Comparison of ENCODE assay signal across 10 cellular contexts in the genomic region with DNA sequence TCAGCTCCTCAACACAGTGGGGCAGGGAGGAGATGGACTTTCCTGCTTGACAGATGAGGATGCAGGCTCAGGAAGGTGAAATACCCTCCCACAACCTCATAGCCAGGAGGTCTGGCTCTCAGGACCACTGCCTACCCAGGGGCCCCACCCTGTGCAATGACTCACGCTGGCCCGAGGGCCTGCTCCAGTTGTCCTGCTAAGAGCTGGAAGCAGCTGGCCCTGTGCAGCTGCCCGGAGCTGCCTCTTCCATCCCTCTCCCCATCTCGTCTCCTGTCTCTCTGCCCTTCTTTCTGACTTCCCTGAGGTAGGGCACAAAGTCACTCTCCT.
DNase-seq lines count a peak whose midpoint lies in the region; ATAC-seq and TF ChIP-seq lines count a peak whose summit lies in the region.
"Had no signal": no experiment of that assay in that cellular context is flagged by ENCODE, and none has a peak within 500 bp of the region (broad histone marks: within the 10 kb centered on the region; RNA-seq: fewer than 3 reads in every experiment).

No MANE protein-coding gene starts in this region.

- H3K27ac ChIP-seq in SJCRH30 (peak overlapping the region; percentile 62), sigmoid colon (peak overlapping the region; percentile 27 to 60 (median 48)), GM23338 (ENCODE audit: low read depth) (no peak overlapping the region)

- peaks cover 11% of the 10 kb centered on the region for H3K27me3 Mint-ChIP-seq in GM23338 (ENCODE audit: insufficient read depth, low read depth, poor library complexity)
- H3K27me3 Mint-ChIP-seq: activated CD4-positive, alpha-beta memory T cell treated with anti-CD3 and anti-CD28 coated beads for 36 hours had no signal

- no peaks in the 10 kb centered on the region for H3K27me3 ChIP-seq in SJCRH30
- no peaks in the 10 kb centered on the region for H3K27me3 ChIP-seq in sigmoid colon
- no peaks in the 10 kb centered on the region for H3K27me3 ChIP-seq in GM23338 (ENCODE audit: insufficient read depth)

- H3K9me2 ChIP-seq in GM23338 (ENCODE audit: insufficient read depth) = no peaks in the 10 kb centered on the region

- DNase-seq in EH (ENCODE audit: low read depth) = peak; percentile 82
- peak; percentile 93 to 95 for DNase-seq in SJCRH30
- peak; percentile 79 for DNase-seq in fibroblast of the aortic adventitia (ENCODE audit: low read depth)
- no peak for DNase-seq in sigmoid colon
- no peak for DNase-seq in LoVo (ENCODE audit: low spot score)
- no peak for DNase-seq in effector CD4-positive, alpha-beta T cell
- no peak for DNase-seq in activated T-cell treated with anti-CD3 and anti-CD28 coated beads, Interleukin-2, amount 50 U/mL, for 1 hour
- no peak for DNase-seq in GM23338 (ENCODE audit: low spot score)
- DNase-seq: activated CD4-positive, alpha-beta memory T cell treated with anti-CD3 and anti-CD28 coated beads for 36 hours; KG1 had no signal

- intact Hi-C loops in sigmoid colon (cut with DNase I) = no loop called here

- no peaks in the 10 kb centered on the region; the same call in 1 of the 2 replicates for H3F3A ChIP-seq in GM23338 (replicated peaks; ENCODE audit: low read depth)

- H3K4me1 ChIP-seq in SJCRH30 = peaks cover 47% of the 10 kb centered on the region
- peaks cover 0 to 71% (median 64%) of the 10 kb centered on the region in 4 donors for H3K4me1 ChIP-seq in sigmoid colon
- no peaks in the 10 kb centered on the region; the same call in 1 of the 2 replicates for H3K4me1 ChIP-seq in GM23338 (ENCODE audit: insufficient read depth)

- H3K4me3 Mint-ChIP-seq in GM23338 = no peak overlapping the region
- H3K4me3 Mint-ChIP-seq: activated CD4-positive, alpha-beta memory T cell treated with anti-CD3 and anti-CD28 coated beads for 36 hours had no signal

- TF ChIP-seq CTCF in fibroblast of the aortic adventitia (IDR thresholded peaks at IDR 0.05; ENCODE audit: insufficient read depth, low read length) = no peak
- TF ChIP-seq CTCF in sigmoid colon (IDR thresholded peaks at IDR 0.05) = no peak
- no peak for TF ChIP-seq CTCF in GM23338 (conservative IDR thresholded peaks at IDR 0.05; ENCODE audit: low read depth in 2 of 2)

- TF ChIP-seq EP300 in sigmoid colon (IDR thresholded peaks at IDR 0.05) = no peak

- no peak overlapping the region for H2AFZ ChIP-seq in GM23338

- no peak overlapping the region for H3K27ac Mint-ChIP-seq in GM23338
- H3K27ac Mint-ChIP-seq: activated CD4-positive, alpha-beta memory T cell treated with anti-CD3 and anti-CD28 coated beads for 36 hours had no signal

- no peak overlapping the region for H3K4me2 ChIP-seq in GM23338

- no peak for ATAC-seq in GM23338

- H3K9me3 ChIP-seq in SJCRH30 (replicated peaks) (no peaks in the 10 kb centered on the region), sigmoid colon (no peaks in the 10 kb centered on the region)

- no peak for TF ChIP-seq POLR2A in sigmoid colon (IDR thresholded peaks at IDR 0.05)

- H3K9me3 Mint-ChIP-seq in GM23338 = no peaks in the 10 kb centered on the region
- H3K9me3 Mint-ChIP-seq: activated CD4-positive, alpha-beta memory T cell treated with anti-CD3 and anti-CD28 coated beads for 36 hours had no signal

- peaks cover 22% of the 10 kb centered on the region for H3K4me1 Mint-ChIP-seq in GM23338

- peaks cover 4% of the 10 kb centered on the region; the same call in 1 of the 2 replicates for H3K36me3 ChIP-seq in SJCRH30
- peaks cover 0 to 6% (median under 1%) of the 10 kb centered on the region in 4 donors for H3K36me3 ChIP-seq in sigmoid colon
- no peaks in the 10 kb centered on the region for H3K36me3 ChIP-seq in GM23338 (ENCODE audit: insufficient read depth)

- no peaks in the 10 kb centered on the region for H3K79me2 ChIP-seq in GM23338 (replicated peaks; ENCODE audit: insufficient read depth)

- WGBS in sigmoid colon, 2 donors = 74 to 75% methylated on average over 4 of the region's 4 CpGs

- peaks cover 4% of the 10 kb centered on the region; the same call in 1 of the 2 replicates for H4K20me1 ChIP-seq in GM23338 (replicated peaks; ENCODE audit: insufficient read depth)

- peaks cover 2% of the 10 kb centered on the region; the same call in 1 of the 3 replicates for H3K36me3 Mint-ChIP-seq in GM23338 (ENCODE audit: low read depth)
- H3K36me3 Mint-ChIP-seq: activated CD4-positive, alpha-beta memory T cell treated with anti-CD3 and anti-CD28 coated beads for 36 hours had no signal

- H3K4me3 ChIP-seq in SJCRH30 (no peak overlapping the region), fibroblast of the aortic adventitia (ENCODE audit: low read depth, low read length) (no peak overlapping the region), sigmoid colon (no peak overlapping the region), GM23338 (no peak overlapping the region)

TF ChIP-seq in GM23338, 12 proteins besides CTCF, POLR2A, EP300 and RAD21:
- TF ChIP-seq, protein P1, sequence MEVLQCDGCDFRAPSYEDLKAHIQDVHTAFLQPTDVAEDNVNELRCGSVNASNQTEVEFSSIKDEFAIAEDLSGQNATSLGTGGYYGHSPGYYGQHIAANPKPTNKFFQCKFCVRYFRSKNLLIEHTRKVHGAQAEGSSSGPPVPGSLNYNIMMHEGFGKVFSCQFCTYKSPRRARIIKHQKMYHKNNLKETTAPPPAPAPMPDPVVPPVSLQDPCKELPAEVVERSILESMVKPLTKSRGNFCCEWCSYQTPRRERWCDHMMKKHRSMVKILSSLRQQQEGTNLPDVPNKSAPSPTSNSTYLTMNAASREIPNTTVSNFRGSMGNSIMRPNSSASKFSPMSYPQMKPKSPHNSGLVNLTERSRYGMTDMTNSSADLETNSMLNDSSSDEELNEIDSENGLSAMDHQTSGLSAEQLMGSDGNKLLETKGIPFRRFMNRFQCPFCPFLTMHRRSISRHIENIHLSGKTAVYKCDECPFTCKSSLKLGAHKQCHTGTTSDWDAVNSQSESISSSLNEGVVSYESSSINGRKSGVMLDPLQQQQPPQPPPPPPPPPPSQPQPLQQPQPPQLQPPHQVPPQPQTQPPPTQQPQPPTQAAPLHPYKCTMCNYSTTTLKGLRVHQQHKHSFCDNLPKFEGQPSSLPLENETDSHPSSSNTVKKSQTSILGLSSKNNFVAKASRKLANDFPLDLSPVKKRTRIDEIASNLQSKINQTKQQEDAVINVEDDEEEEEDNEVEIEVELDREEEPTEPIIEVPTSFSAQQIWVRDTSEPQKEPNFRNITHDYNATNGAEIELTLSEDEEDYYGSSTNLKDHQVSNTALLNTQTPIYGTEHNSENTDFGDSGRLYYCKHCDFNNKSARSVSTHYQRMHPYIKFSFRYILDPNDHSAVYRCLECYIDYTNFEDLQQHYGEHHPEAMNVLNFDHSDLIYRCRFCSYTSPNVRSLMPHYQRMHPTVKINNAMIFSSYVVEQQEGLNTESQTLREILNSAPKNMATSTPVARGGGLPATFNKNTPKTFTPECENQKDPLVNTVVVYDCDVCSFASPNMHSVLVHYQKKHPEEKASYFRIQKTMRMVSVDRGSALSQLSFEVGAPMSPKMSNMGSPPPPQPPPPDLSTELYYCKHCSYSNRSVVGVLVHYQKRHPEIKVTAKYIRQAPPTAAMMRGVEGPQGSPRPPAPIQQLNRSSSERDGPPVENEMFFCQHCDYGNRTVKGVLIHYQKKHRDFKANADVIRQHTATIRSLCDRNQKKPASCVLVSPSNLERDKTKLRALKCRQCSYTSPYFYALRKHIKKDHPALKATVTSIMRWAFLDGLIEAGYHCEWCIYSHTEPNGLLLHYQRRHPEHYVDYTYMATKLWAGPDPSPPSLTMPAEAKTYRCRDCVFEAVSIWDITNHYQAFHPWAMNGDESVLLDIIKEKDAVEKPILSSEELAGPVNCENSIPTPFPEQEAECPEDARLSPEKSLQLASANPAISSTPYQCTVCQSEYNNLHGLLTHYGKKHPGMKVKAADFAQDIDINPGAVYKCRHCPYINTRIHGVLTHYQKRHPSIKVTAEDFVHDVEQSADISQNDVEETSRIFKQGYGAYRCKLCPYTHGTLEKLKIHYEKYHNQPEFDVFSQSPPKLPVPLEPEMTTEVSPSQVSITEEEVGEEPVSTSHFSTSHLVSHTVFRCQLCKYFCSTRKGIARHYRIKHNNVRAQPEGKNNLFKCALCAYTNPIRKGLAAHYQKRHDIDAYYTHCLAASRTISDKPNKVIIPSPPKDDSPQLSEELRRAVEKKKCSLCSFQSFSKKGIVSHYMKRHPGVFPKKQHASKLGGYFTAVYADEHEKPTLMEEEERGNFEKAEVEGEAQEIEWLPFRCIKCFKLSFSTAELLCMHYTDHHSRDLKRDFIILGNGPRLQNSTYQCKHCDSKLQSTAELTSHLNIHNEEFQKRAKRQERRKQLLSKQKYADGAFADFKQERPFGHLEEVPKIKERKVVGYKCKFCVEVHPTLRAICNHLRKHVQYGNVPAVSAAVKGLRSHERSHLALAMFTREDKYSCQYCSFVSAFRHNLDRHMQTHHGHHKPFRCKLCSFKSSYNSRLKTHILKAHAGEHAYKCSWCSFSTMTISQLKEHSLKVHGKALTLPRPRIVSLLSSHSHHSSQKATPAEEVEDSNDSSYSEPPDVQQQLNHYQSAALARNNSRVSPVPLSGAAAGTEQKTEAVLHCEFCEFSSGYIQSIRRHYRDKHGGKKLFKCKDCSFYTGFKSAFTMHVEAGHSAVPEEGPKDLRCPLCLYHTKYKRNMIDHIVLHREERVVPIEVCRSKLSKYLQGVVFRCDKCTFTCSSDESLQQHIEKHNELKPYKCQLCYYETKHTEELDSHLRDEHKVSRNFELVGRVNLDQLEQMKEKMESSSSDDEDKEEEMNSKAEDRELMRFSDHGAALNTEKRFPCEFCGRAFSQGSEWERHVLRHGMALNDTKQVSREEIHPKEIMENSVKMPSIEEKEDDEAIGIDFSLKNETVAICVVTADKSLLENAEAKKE (CRISPR knock-in tag; IDR thresholded peaks at IDR 0.05) = no peak
- TF ChIP-seq EZH2 (IDR thresholded peaks at IDR 0.05; ENCODE audit: low read depth, unreplicated experiment) = no peak
- TF ChIP-seq STAT1 (IDR thresholded peaks at IDR 0.05; ENCODE audit: unreplicated experiment) = no peak
TF ChIP-seq in GM23338: peak in this region for 0.

Comparison
In these comparisons a context has a peak if more than half of its experiments do, and no peak if none do; other contexts are left out.
1. DNase-seq: peak in EH (single experiment), SJCRH30 (2 of 2) and fibroblast of the aortic adventitia (single experiment); none in sigmoid colon (single experiment), LoVo (single experiment), effector CD4-positive, alpha-beta T cell (single experiment), activated T-cell treated with anti-CD3 and anti-CD28 coated beads, Interleukin-2, amount 50 U/mL, for 1 hour (single experiment) and GM23338 (single experiment).